24 cellular contexts compared by ENCODE assay signal in genomic region chr17:12028611-12029010, GRCh38. TPM values are rescaled to one million over a fixed set of nuclear protein-coding genes. Genes with fewer than 3 reads are reported as not detected.
DNase-seq lines count a peak whose midpoint lies in the region; ATAC-seq and TF ChIP-seq lines count a peak whose summit lies in the region.
"Had no signal": no experiment of that assay in that cellular context is flagged by ENCODE, and none has a peak within 500 bp of the region (broad histone marks: within the 10 kb centered on the region; RNA-seq: fewer than 3 reads in every experiment).

No MANE protein-coding gene starts in this region.

- H3K9me3 Mint-ChIP-seq in memory B cell, result no peaks in the 10 kb centered on the region
- H3K9me3 Mint-ChIP-seq in neural progenitor cell, result peaks cover 28% of the 10 kb centered on the region
- H3K9me3 Mint-ChIP-seq: CD4-positive, alpha-beta memory T cell; CD8-positive, alpha-beta memory T cell had no signal

- H3K27me3 ChIP-seq in Loucy (ENCODE audit: insufficient read depth, low read length, poor library complexity, severe bottlenecking), result no peaks in the 10 kb centered on the region
- no peaks in the 10 kb centered on the region for H3K27me3 ChIP-seq in neural progenitor cell
- H3K27me3 ChIP-seq: BE2C, BLaER1 had no signal

- H3K27ac Mint-ChIP-seq in memory B cell, result peak overlapping the region; percentile 10
- no peak overlapping the region for H3K27ac Mint-ChIP-seq in neural progenitor cell
- H3K27ac Mint-ChIP-seq: CD14-positive monocyte; CD4-positive, CD25-positive, alpha-beta regulatory T cell; CD8-positive, alpha-beta memory T cell had no signal

- H3K27me3 Mint-ChIP-seq in memory B cell, result no peaks in the 10 kb centered on the region
- no peaks in the 10 kb centered on the region for H3K27me3 Mint-ChIP-seq in neural progenitor cell (ENCODE audit: insufficient read depth, low read depth)
- H3K27me3 Mint-ChIP-seq: CD4-positive, alpha-beta memory T cell; CD4-positive, CD25-positive, alpha-beta regulatory T cell; CD8-positive, alpha-beta memory T cell had no signal

- TF ChIP-seq CTCF in Loucy (conservative IDR thresholded peaks at IDR 0.05; ENCODE audit: low read length) (no peak), neural progenitor cell (IDR thresholded peaks at IDR 0.05) (no peak)

- H2AFZ ChIP-seq in Loucy (ENCODE audit: low read length) (no peak overlapping the region), neural progenitor cell (replicated peaks) (no peak overlapping the region)

- H3K9me2 ChIP-seq in Loucy (replicated peaks; ENCODE audit: low read depth, low read length), result no peaks in the 10 kb centered on the region

- peaks cover 2% of the 10 kb centered on the region for H3K36me3 Mint-ChIP-seq in memory B cell
- peaks cover 39% of the 10 kb centered on the region for H3K36me3 Mint-ChIP-seq in neural progenitor cell

- H3F3A ChIP-seq in Loucy (ENCODE audit: low read depth) (no peaks in the 10 kb centered on the region), neural progenitor cell (ENCODE audit: low read depth) (no peaks in the 10 kb centered on the region)

- ATAC-seq in memory B cell (ENCODE audit: low read depth), result no peak
- ATAC-seq in HG02610 (IDR thresholded peaks at IDR 0.05; ENCODE audit: unreplicated experiment), result no peak
- ATAC-seq: GM12878 had no signal

- peak overlapping the region; percentile 94 for H3K4me2 ChIP-seq in Loucy (ENCODE audit: low read depth, low read length, poor library complexity, severe bottlenecking)
- no peak overlapping the region for H3K4me2 ChIP-seq in neural progenitor cell
- H3K4me2 ChIP-seq: BLaER1 had no signal

- H3K9me3 ChIP-seq in Loucy (ENCODE audit: insufficient read depth, low read depth, low read length), result no peaks in the 10 kb centered on the region
- H3K9me3 ChIP-seq in neural progenitor cell (ENCODE audit: low read depth), result no peaks in the 10 kb centered on the region
- H3K9me3 ChIP-seq: BE2C had no signal

- H3K36me3 ChIP-seq in Loucy (ENCODE audit: insufficient read depth, low read length) (no peaks in the 10 kb centered on the region), neural progenitor cell (no peaks in the 10 kb centered on the region)
- H3K36me3 ChIP-seq: BE2C had no signal

- DNase-seq in amniotic epithelial cell (ENCODE audit: low read depth), result peak; percentile 40
- DNase-seq in memory B cell (ENCODE audit: low spot score in 2 of 2), result no peak
- no peak for DNase-seq in RPMI8226
- DNase-seq in neural progenitor cell (ENCODE audit: low spot score), result no peak
- DNase-seq: 8988T; ACHN; BE2C; C1 segment of cervical spinal cord; CD4-positive, alpha-beta memory T cell; CD4-positive, CD25-positive, alpha-beta regulatory T cell; CD8-positive, alpha-beta memory T cell; COR-L47; DMS 273 treated with DMSO at 0.1 percent for 48 hours; DMS153; DMS53; DMS79; DND-41; EL; GDM1 had no signal

- peaks cover 40% of the 10 kb centered on the region for H3K4me1 ChIP-seq in Loucy (ENCODE audit: insufficient read depth, low read length, poor library complexity, severe bottlenecking)
- H3K4me1 ChIP-seq in neural progenitor cell, result peaks cover 22% of the 10 kb centered on the region
- H3K4me1 ChIP-seq: BE2C had no signal

- H3K4me1 Mint-ChIP-seq in memory B cell (peaks cover 40% of the 10 kb centered on the region), neural progenitor cell (no peaks in the 10 kb centered on the region)

- H3K4me3 Mint-ChIP-seq in memory B cell (no peak overlapping the region), neural progenitor cell (no peak overlapping the region)
- H3K4me3 Mint-ChIP-seq: CD14-positive monocyte; CD4-positive, alpha-beta memory T cell; CD4-positive, CD25-positive, alpha-beta regulatory T cell; CD8-positive, alpha-beta memory T cell had no signal

- no peak overlapping the region for H3K4me3 ChIP-seq in Loucy (ENCODE audit: low read length, poor library complexity, severe bottlenecking)
- no peak overlapping the region for H3K4me3 ChIP-seq in neural progenitor cell
- H3K4me3 ChIP-seq: BLaER1, GM12878 had no signal

- H3K9ac ChIP-seq in Loucy (ENCODE audit: low read depth, low read length, poor library complexity, severe bottlenecking), result no peak overlapping the region
- no peak overlapping the region for H3K9ac ChIP-seq in neural progenitor cell
- H3K9ac ChIP-seq: BLaER1 had no signal

- H3K79me2 ChIP-seq in Loucy (ENCODE audit: insufficient read depth, low read length) (peaks cover 92% of the 10 kb centered on the region), neural progenitor cell (ENCODE audit: low read depth) (peaks cover 100% of the 10 kb centered on the region)

- no peak overlapping the region for H3K27ac ChIP-seq in neural progenitor cell
- H3K27ac ChIP-seq: BLaER1 had no signal

- H4K20me1 ChIP-seq in Loucy (ENCODE audit: insufficient read depth, low read length, poor library complexity, severe bottlenecking) (peaks cover 77% of the 10 kb centered on the region), neural progenitor cell (ENCODE audit: low read depth) (peaks cover 81% of the 10 kb centered on the region)

RNA-seq across cellular contexts. Expression of gene MAP2K4, which starts 7.9 kb away (rescaled TPM):
- 57.0 and 61.9 TPM in 2 replicates for total RNA-seq in neural progenitor cell (ENCODE audit: low replicate concordance)

RNA-seq across cellular contexts. Expression of gene ZNF18, which starts 31.3 kb away (rescaled TPM):
- total RNA-seq in neural progenitor cell (ENCODE audit: low replicate concordance), result 10.8 and 15.9 TPM in 2 replicates
